Comparison of ENCODE assay signal across 10 cellular contexts in the genomic region with DNA sequence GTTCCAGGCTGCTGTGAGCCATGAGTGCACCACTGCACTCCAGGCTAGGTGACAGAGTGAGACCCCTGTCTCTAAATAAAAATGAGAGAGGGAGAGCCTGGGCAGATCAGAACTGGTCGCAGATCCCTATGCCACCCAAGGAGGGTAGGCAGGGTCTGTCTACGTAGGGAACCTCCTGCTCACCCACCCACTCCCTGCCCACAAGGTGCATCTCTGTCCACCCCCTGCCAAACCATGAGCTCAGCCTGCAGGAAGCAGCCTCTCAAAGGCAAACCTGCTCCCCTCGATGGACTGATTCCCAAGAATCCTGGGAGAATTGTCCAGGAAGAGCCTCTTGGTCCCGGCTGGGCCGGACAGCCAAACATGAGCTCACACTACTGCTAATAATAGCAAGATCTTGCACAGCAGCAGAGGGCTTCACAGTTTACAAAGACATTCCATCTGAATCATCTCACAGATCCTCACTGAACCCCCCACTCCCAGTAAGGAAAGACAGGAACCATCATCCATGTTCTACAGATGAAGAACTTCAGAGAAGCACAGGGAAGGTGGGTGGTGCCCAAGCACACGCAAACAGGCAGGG. TPM values are rescaled to one million over a fixed set of nuclear protein-coding genes. Genes with fewer than 3 reads are reported as not detected.
DNase-seq lines count a peak whose midpoint lies in the region; ATAC-seq, FAIRE-seq and TF ChIP-seq lines count a peak whose summit lies in the region.
"Had no signal": no experiment of that assay in that cellular context is flagged by ENCODE, and none has a peak within 500 bp of the region (broad histone marks: within the 10 kb centered on the region; RNA-seq: fewer than 3 reads in every experiment).

No MANE protein-coding gene starts in this region.

- no peak for FAIRE-seq in H54 (lab: Jason Lieb, UNC)

- H3K36me3 ChIP-seq in subcutaneous abdominal adipose tissue (ENCODE audit: control insufficient read depth in 5 of 5, insufficient read depth in 5 of 5, low read length in 5 of 5), result no peaks in the 10 kb centered on the region

- peaks cover 12 to 70% (median 56%) of the 10 kb centered on the region in 5 donors for H3K4me1 ChIP-seq in subcutaneous abdominal adipose tissue (ENCODE audit: control insufficient read depth in 5 of 5, insufficient read depth in 5 of 5, low read length in 5 of 5)

- no peak for TF ChIP-seq CTCF in brain (conservative IDR thresholded peaks at IDR 0.05)

- TF ChIP-seq POLR2A in H54 (IDR thresholded peaks at IDR 0.05; ENCODE audit: low read depth, low read length), result 0 out of 2 replicates have a peak, but pooled peaks have one; percentile 12

- peak overlapping the region; percentile 83 for H3K27ac ChIP-seq in subcutaneous abdominal adipose tissue (ENCODE audit: low read depth, low read length)

- DNase-seq in H54 (ENCODE audit: insufficient read length, low spot score) (peak; percentile 62), kidney glomerular epithelial cell (lab: John Stamatoyannopoulos, UW) (peak; percentile 89), H4 (ENCODE audit: low spot score) (no peak), NCI-H2081 treated with DMSO at 0.1 percent for 48 hours (lab: John Stamatoyannopoulos, UW) (no peak)
- DNase-seq: activated CD8-positive, alpha-beta memory T cell treated with anti-CD3 and anti-CD28 coated beads for 24 hours; NCI-H345 had no signal

- H3K4me1 Mint-ChIP-seq in brain, result peaks cover 45% of the 10 kb centered on the region

- peaks cover 44% of the 10 kb centered on the region for H3K36me3 Mint-ChIP-seq in brain

- H3K27me3 Mint-ChIP-seq in brain, result no peaks in the 10 kb centered on the region

- ATAC-seq in HG03354 (IDR thresholded peaks at IDR 0.05; ENCODE audit: poor library complexity, severe bottlenecking, unreplicated experiment), result no peak
- ATAC-seq in GM21526 (IDR thresholded peaks at IDR 0.05; ENCODE audit: low FRiP score, unreplicated experiment), result no peak

- H3K4me3 Mint-ChIP-seq in brain, result peak overlapping the region in 1 of 5 experiments; percentile 9

- H3K9ac ChIP-seq in subcutaneous abdominal adipose tissue (ENCODE audit: low read length in 5 of 5), result no peak overlapping the region

- peaks cover 0 to 13% (median 9%) of the 10 kb centered on the region in 5 experiments for H3K9me3 Mint-ChIP-seq in brain

- H3K9me3 ChIP-seq in subcutaneous abdominal adipose tissue (ENCODE audit: control insufficient read depth in 5 of 5, low read length in 5 of 5), result peaks cover 0 to 3% (median 2%) of the 10 kb centered on the region in 5 donors

- no peak overlapping the region for H3K4me3 ChIP-seq in subcutaneous abdominal adipose tissue (ENCODE audit: low read depth in 1 of 5, low read length in 5 of 5)

- H3K27ac Mint-ChIP-seq in brain, result peak overlapping the region in 4 of 5 experiments; percentile 28 to 94 (median 80)

- no peaks in the 10 kb centered on the region for H3K27me3 ChIP-seq in subcutaneous abdominal adipose tissue (ENCODE audit: control insufficient read depth in 5 of 5, insufficient read depth in 4 of 5, low read length in 5 of 5)

RNA-seq across cellular contexts. Expression of a gene that starts 27.8 kb away (rescaled TPM):
- not detected for polyA plus RNA-seq in brain (ENCODE audit: insufficient read depth, low read depth, low replicate concordance)
- total RNA-seq in H4 (2014; rRNA removed; shearing (Covaris generic)), result not detected in 2 replicates

Comparison
In these comparisons a context has a peak if more than half of its experiments do, and no peak if none do; other contexts are left out.
1. DNase-seq: peak in H54 (single experiment) and kidney glomerular epithelial cell (single experiment); none in H4 (single experiment) and NCI-H2081 treated with DMSO at 0.1 percent for 48 hours (single experiment).